16 cellular contexts compared by ENCODE assay signal in genomic region chr6:163083141-163083540, GRCh38.
DNase-seq lines count a peak whose midpoint lies in the region; ATAC-seq and TF ChIP-seq lines count a peak whose summit lies in the region.
"Had no signal": no experiment of that assay in that cellular context is flagged by ENCODE, and none has a peak within 500 bp of the region (broad histone marks: within the 10 kb centered on the region; RNA-seq: fewer than 3 reads in every experiment).

No MANE protein-coding gene starts in this region.

- CTCF ChIA-PET in activated naive CD4-positive, alpha-beta T cell treated with anti-CD3 and anti-CD28 coated beads for 36 hours (lab: Charles Lee), result no interaction called here

- H3K27me3 ChIP-seq in cardiac muscle cell (no peaks in the 10 kb centered on the region), endodermal cell (ENCODE audit: control insufficient read depth, insufficient read depth, low read length, poor library complexity, severe bottlenecking) (no peaks in the 10 kb centered on the region), iPS-18a (ENCODE audit: control insufficient read depth, insufficient read depth, low read length) (no peaks in the 10 kb centered on the region)

- WGBS in endodermal cell (ENCODE audit: insufficient coverage in 1 of 2, insufficient read length in 1 of 2), 2 experiments, result 45% methylated on average over 3 of the region's 3 CpGs; no CpG with 5 or more reads in 1 of the 2 experiments

- H3K9ac ChIP-seq in endodermal cell (ENCODE audit: extremely low read depth, low read length, poor library complexity, severe bottlenecking), result no peak overlapping the region
- H3K9ac ChIP-seq in iPS-18a (ENCODE audit: low read length), result no peak overlapping the region

- H3K9me3 ChIP-seq in cardiac muscle cell (ENCODE audit: low read depth) (no peaks in the 10 kb centered on the region), endodermal cell (ENCODE audit: control insufficient read depth, low read length) (no peaks in the 10 kb centered on the region), iPS-18a (ENCODE audit: control insufficient read depth, low read depth, low read length) (no peaks in the 10 kb centered on the region)

- no peaks in the 10 kb centered on the region for H3K36me3 Mint-ChIP-seq in endodermal cell (ENCODE audit: low read depth)
- no peaks in the 10 kb centered on the region for H3K36me3 Mint-ChIP-seq in activated naive CD4-positive, alpha-beta T cell treated with anti-CD3 and anti-CD28 coated beads for 36 hours (ENCODE audit: low read depth)
- H3K36me3 Mint-ChIP-seq: CD14-positive monocyte; CD8-positive, alpha-beta T cell had no signal

- no peak for TF ChIP-seq CTCF in cardiac muscle cell (IDR thresholded peaks at IDR 0.05; ENCODE audit: low read depth, low read length)
- TF ChIP-seq CTCF in endodermal cell (conservative IDR thresholded peaks at IDR 0.05), result no peak

- DNase-seq in cardiac muscle cell (ENCODE audit: low read depth in 1 of 2, low spot score in 1 of 2), result no peak
- no peak for DNase-seq in Right ventricle myocardium inferior (ENCODE audit: missing footprints)
- peak; percentile 62 for DNase-seq in endodermal cell
- DNase-seq in DMS53 treated with DMSO at 0.1 percent for 48 hours (lab: John Stamatoyannopoulos, UW; ENCODE audit: unreplicated experiment), result no peak
- DNase-seq in germinal center (ENCODE audit: low spot score), result no peak
- DNase-seq in activated naive CD4-positive, alpha-beta T cell treated with anti-CD3 and anti-CD28 coated beads for 36 hours, result no peak
- DNase-seq in NCI-H446 (lab: John Stamatoyannopoulos, UW), result no peak
- DNase-seq: CD8-positive, alpha-beta T cell; COR-L47; DMS153; DND-41; GF-D8 had no signal

- peak overlapping the region; percentile 96 for H3K27ac ChIP-seq in cardiac muscle cell
- no peak overlapping the region for H3K27ac ChIP-seq in endodermal cell (ENCODE audit: low read depth, low read length)
- H3K27ac ChIP-seq in iPS-18a (ENCODE audit: low read length), result no peak overlapping the region
- H3K27ac ChIP-seq: 22Rv1 had no signal

- peaks cover 7% of the 10 kb centered on the region for H3K27me3 Mint-ChIP-seq in endodermal cell (ENCODE audit: insufficient read depth)
- peaks cover 5% of the 10 kb centered on the region for H3K27me3 Mint-ChIP-seq in activated naive CD4-positive, alpha-beta T cell treated with anti-CD3 and anti-CD28 coated beads for 36 hours (ENCODE audit: low read depth)

- no peak overlapping the region for H3K4me3 Mint-ChIP-seq in endodermal cell
- H3K4me3 Mint-ChIP-seq in activated naive CD4-positive, alpha-beta T cell treated with anti-CD3 and anti-CD28 coated beads for 36 hours, result no peak overlapping the region
- H3K4me3 Mint-ChIP-seq: CD14-positive monocyte; CD8-positive, alpha-beta T cell had no signal

- intact Hi-C loops in Right ventricle myocardium inferior (cut with DNase I), result no loop called here
- intact Hi-C loops in activated naive CD4-positive, alpha-beta T cell treated with anti-CD3 and anti-CD28 coated beads for 36 hours (cut with micrococcal nuclease), result no loop called here

- no peak for ATAC-seq in Right ventricle myocardium inferior
- ATAC-seq: CD8-positive, alpha-beta T cell; HCT116 had no signal

- H3K36me3 ChIP-seq in cardiac muscle cell (no peaks in the 10 kb centered on the region), endodermal cell (ENCODE audit: control insufficient read depth, insufficient read depth, low read length) (no peaks in the 10 kb centered on the region), iPS-18a (ENCODE audit: control insufficient read depth, low read depth, low read length) (no peaks in the 10 kb centered on the region)

- H3K9me3 Mint-ChIP-seq in endodermal cell, result no peaks in the 10 kb centered on the region
- H3K9me3 Mint-ChIP-seq in activated naive CD4-positive, alpha-beta T cell treated with anti-CD3 and anti-CD28 coated beads for 36 hours, result peaks cover 6% of the 10 kb centered on the region

- H3K4me1 ChIP-seq in cardiac muscle cell (ENCODE audit: low read depth), result peaks cover 50% of the 10 kb centered on the region
- peaks cover 3% of the 10 kb centered on the region for H3K4me1 ChIP-seq in endodermal cell (ENCODE audit: control insufficient read depth, insufficient read depth, low read length)
- peaks cover 29% of the 10 kb centered on the region for H3K4me1 ChIP-seq in iPS-18a (ENCODE audit: control insufficient read depth, low read depth, low read length)

- H3K4me3 ChIP-seq in cardiac muscle cell (no peak overlapping the region), endodermal cell (ENCODE audit: low read length) (no peak overlapping the region), iPS-18a (ENCODE audit: low read length) (peak overlapping the region; percentile 8)

- no peak overlapping the region for H3K27ac Mint-ChIP-seq in endodermal cell
- H3K27ac Mint-ChIP-seq in activated naive CD4-positive, alpha-beta T cell treated with anti-CD3 and anti-CD28 coated beads for 36 hours, result no peak overlapping the region
- H3K27ac Mint-ChIP-seq: CD14-positive monocyte; CD8-positive, alpha-beta T cell had no signal

- H3K4me1 Mint-ChIP-seq in endodermal cell, result peaks cover 27% of the 10 kb centered on the region
- no peaks in the 10 kb centered on the region for H3K4me1 Mint-ChIP-seq in activated naive CD4-positive, alpha-beta T cell treated with anti-CD3 and anti-CD28 coated beads for 36 hours (ENCODE audit: low read depth)
- H3K4me1 Mint-ChIP-seq: CD14-positive monocyte had no signal
